Comparison of ENCODE assay signal across 8 cellular contexts in the genomic region with DNA sequence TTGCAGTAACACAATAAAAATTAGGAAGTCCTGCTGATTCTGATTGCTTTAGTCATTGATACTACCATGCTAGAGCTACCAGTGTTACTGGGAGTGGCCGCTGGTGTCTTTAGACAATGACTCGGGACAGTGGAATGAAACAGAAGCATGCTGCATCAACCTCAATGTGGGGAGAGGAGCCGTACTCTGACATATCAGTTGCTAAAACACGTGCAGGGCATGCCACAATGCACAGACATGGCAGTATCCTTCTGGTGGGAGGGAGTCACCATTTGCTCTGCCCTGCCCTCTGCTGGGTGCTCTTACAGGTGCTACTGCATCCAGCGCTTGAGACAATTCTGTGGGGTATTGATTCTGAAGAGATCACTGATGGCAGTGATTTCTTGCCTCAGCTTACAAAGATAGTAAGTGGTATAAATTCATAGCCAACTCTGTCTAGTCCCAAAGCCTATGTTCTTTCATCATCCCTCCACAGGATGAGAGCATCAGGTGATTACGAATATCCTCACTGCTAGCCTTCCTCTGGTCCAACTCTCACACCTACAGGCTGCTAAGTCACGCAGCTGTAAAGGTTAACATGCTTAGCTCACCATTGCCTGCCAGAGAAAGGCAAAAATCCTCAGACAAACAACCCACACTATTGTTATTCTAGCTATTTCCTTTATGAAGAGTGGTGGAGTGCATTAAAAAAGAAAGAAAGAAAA.
A peak's percentile ranks its signal among the peaks of the same experiment; 100 is the strongest.
DNase-seq lines count a peak whose midpoint lies in the region; ATAC-seq and TF ChIP-seq lines count a peak whose summit lies in the region.

No MANE protein-coding gene starts in this region.

- in situ Hi-C loops in astrocyte of the spinal cord (cut with HindIII; ENCODE audit: low sequenced_read_pairs): no loop called here

- H3K36me3 ChIP-seq in tibial artery: peaks cover 21 to 63% (median 48%) of the 10 kb centered on the region in 3 donors

- no peak overlapping the region for H3K27ac ChIP-seq in tibial artery

- ATAC-seq in GM19328 (IDR thresholded peaks at IDR 0.05; ENCODE audit: unreplicated experiment): peak; percentile 73
- peak; percentile 97 for ATAC-seq in SK-N-SH treated with all-trans-retinoic acid at 6 μM for 48 hours

- H3K4me3 ChIP-seq in astrocyte of the spinal cord (ENCODE audit: low read depth, low read length) (no peak overlapping the region), tibial artery (no peak overlapping the region)

- no peaks in the 10 kb centered on the region for H3K27me3 ChIP-seq in tibial artery

- TF ChIP-seq CTCF in astrocyte of the spinal cord (IDR thresholded peaks at IDR 0.05; ENCODE audit: low read depth, low read length) (peak; percentile 86), tibial artery (IDR thresholded peaks at IDR 0.05) (no peak)

- no peaks in the 10 kb centered on the region for H3K4me1 ChIP-seq in tibial artery

- DNase-seq in COLO668 (lab: John Stamatoyannopoulos, UW; ENCODE audit: unreplicated experiment) (peak; percentile 32), HuH-7.5 (ENCODE audit: low spot score) (peak; percentile 66), astrocyte of the spinal cord (ENCODE audit: low read depth, low spot score) (peak; percentile 62), islet precursor cell (peak; percentile 93), tibial artery (no peak)
- DNase-seq in stimulated activated CD8-positive, alpha-beta memory T cell treated with anti-CD3 and anti-CD28 coated beads, Interleukin-15, amount 100 ng/mL, for 1 hour (ENCODE audit: low read depth): peak; percentile 34

- no peaks in the 10 kb centered on the region for H3K9me3 ChIP-seq in tibial artery

- intact Hi-C loops in tibial artery (cut with DNase I; ENCODE audit: low total_unique reads): no loop called here

TF ChIP-seq in SK-N-SH treated with all-trans-retinoic acid at 6 μM for 48 hours, 23 proteins besides CTCF, POLR2A, EP300 and RAD21:
- TF ChIP-seq, protein P1, sequence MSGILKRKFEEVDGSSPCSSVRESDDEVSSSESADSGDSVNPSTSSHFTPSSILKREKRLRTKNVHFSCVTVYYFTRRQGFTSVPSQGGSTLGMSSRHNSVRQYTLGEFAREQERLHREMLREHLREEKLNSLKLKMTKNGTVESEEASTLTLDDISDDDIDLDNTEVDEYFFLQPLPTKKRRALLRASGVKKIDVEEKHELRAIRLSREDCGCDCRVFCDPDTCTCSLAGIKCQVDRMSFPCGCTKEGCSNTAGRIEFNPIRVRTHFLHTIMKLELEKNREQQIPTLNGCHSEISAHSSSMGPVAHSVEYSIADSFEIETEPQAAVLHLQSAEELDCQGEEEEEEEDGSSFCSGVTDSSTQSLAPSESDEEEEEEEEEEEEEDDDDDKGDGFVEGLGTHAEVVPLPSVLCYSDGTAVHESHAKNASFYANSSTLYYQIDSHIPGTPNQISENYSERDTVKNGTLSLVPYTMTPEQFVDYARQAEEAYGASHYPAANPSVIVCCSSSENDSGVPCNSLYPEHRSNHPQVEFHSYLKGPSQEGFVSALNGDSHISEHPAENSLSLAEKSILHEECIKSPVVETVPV (CRISPR knock-in tag; IDR thresholded peaks at IDR 0.05): no peak
- TF ChIP-seq, protein P2, sequence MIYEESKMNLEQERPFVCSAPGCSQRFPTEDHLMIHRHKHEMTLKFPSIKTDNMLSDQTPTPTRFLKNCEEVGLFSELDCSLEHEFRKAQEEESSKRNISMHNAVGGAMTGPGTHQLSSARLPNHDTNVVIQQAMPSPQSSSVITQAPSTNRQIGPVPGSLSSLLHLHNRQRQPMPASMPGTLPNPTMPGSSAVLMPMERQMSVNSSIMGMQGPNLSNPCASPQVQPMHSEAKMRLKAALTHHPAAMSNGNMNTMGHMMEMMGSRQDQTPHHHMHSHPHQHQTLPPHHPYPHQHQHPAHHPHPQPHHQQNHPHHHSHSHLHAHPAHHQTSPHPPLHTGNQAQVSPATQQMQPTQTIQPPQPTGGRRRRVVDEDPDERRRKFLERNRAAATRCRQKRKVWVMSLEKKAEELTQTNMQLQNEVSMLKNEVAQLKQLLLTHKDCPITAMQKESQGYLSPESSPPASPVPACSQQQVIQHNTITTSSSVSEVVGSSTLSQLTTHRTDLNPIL (CRISPR knock-in tag; IDR thresholded peaks at IDR 0.05; ENCODE audit: low read depth): no peak
- TF ChIP-seq ESRRG (CRISPR knock-in tag; IDR thresholded peaks at IDR 0.05): no peak

Comparison
In these comparisons a context has a peak if more than half of its experiments do, and no peak if none do; other contexts are left out.
1. DNase-seq: peak in COLO668 (single experiment), HuH-7.5 (single experiment), astrocyte of the spinal cord (single experiment), islet precursor cell (single experiment) and stimulated activated CD8-positive, alpha-beta memory T cell treated with anti-CD3 and anti-CD28 coated beads, Interleukin-15, amount 100 ng/mL, for 1 hour (single experiment); none in tibial artery (0 of 2).